In the genomic region with DNA sequence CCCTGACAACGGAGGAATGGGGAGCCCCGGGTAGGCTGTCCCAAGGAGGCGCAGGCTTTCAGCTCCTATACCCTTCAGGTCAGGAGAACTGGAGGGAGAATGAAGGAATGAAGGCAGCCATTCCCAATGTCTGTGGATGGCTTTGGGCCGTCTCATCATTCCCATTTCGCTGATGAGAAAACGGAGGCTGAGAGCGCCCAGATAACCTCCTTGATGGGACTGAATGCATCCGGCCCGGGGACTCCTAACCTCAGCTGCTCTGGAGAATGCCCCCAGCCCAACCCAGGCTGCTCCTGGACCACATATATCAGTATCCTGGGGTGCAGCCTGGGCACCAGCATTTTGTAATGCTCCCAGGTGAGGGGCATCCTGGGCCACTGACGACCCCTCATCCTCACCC, we compare ENCODE assay signal across 17 cellular contexts. TPM values are rescaled to one million over a fixed set of nuclear protein-coding genes. Genes with fewer than 3 reads are reported as not detected.
A peak's percentile ranks its signal among the peaks of the same experiment; 100 is the strongest.
DNase-seq lines count a peak whose midpoint lies in the region; ATAC-seq and TF ChIP-seq lines count a peak whose summit lies in the region.
"Had no signal": no experiment of that assay in that cellular context is flagged by ENCODE, and none has a peak within 500 bp of the region (broad histone marks: within the 10 kb centered on the region; RNA-seq: fewer than 3 reads in every experiment).

No MANE protein-coding gene starts in this region.

- H3K4me3 Mint-ChIP-seq in activated CD8-positive, alpha-beta memory T cell treated with anti-CD3 and anti-CD28 coated beads, Interleukin-2, amount 10 ng/mL, durations not matched to agents 7 days and 5 days = no peak overlapping the region

- H3K27me3 ChIP-seq in SK-N-SH (ENCODE audit: insufficient read depth) (no peaks in the 10 kb centered on the region), colonic mucosa (peaks cover 3% of the 10 kb centered on the region), mucosa of rectum (ENCODE audit: control insufficient read depth in 2 of 2, insufficient read depth in 2 of 2, low read length in 2 of 2) (peaks cover 7% of the 10 kb centered on the region in 2 donors), A673 (replicated peaks; ENCODE audit: insufficient read depth, low read depth, low read length, poor library complexity) (no peaks in the 10 kb centered on the region)

- DNase-seq in SK-N-SH = peak; percentile 11
- DNase-seq in colonic mucosa = no peak
- DNase-seq in activated CD8-positive, alpha-beta memory T cell treated with anti-CD3 and anti-CD28 coated beads, Interleukin-2, amount 10 ng/mL, durations not matched to agents 7 days and 5 days = no peak
- no peak for DNase-seq in A673 (ENCODE audit: low spot score)
- DNase-seq in NCI-H1694 (lab: John Stamatoyannopoulos, UW) = no peak
- DNase-seq: COR-L47, EL, HCEC 1CT, NCI-H1436, NCI-H2081, NCI-H510A treated with DMSO at 0.1 percent for 48 hours had no signal

- no peak overlapping the region for H3K27ac Mint-ChIP-seq in activated CD8-positive, alpha-beta memory T cell treated with anti-CD3 and anti-CD28 coated beads, Interleukin-2, amount 10 ng/mL, durations not matched to agents 7 days and 5 days

- no peaks in the 10 kb centered on the region for H3K79me2 ChIP-seq in SK-N-SH (ENCODE audit: insufficient read depth)

- H3K36me3 ChIP-seq in SK-N-SH (replicated peaks in 1 of 2; ENCODE audit: control insufficient read depth in 1 of 2, insufficient read depth in 2 of 2, low read length in 1 of 2) (no peaks in the 10 kb centered on the region), colonic mucosa (no peaks in the 10 kb centered on the region), mucosa of rectum (ENCODE audit: control insufficient read depth in 2 of 2, insufficient read depth in 2 of 2, low read length in 2 of 2) (no peaks in the 10 kb centered on the region), A673 (ENCODE audit: insufficient read depth, low read length, poor library complexity, severe bottlenecking) (no peaks in the 10 kb centered on the region)

- no peaks in the 10 kb centered on the region for H3K9me3 ChIP-seq in SK-N-SH
- H3K9me3 ChIP-seq in colonic mucosa = no peaks in the 10 kb centered on the region
- peaks cover 4 to 6% of the 10 kb centered on the region in 2 donors for H3K9me3 ChIP-seq in mucosa of rectum (ENCODE audit: control insufficient read depth in 2 of 2, low read length in 2 of 2)
- no peaks in the 10 kb centered on the region for H3K9me3 ChIP-seq in A673 (ENCODE audit: low read depth, low read length, poor library complexity, severe bottlenecking)

- H3K4me1 Mint-ChIP-seq in activated CD8-positive, alpha-beta memory T cell treated with anti-CD3 and anti-CD28 coated beads, Interleukin-2, amount 10 ng/mL, durations not matched to agents 7 days and 5 days = no peaks in the 10 kb centered on the region

- no TSS peak for BruUV-seq in A673 (replicated peaks; lab: Mats Ljungman, UMichigan)

- intact Hi-C loops in colonic mucosa (cut with DNase I) (no loop called here), A673 (cut with micrococcal nuclease; ENCODE audit: unreplicated experiment) (no loop called here)

- H3K9me3 Mint-ChIP-seq in activated CD8-positive, alpha-beta memory T cell treated with anti-CD3 and anti-CD28 coated beads, Interleukin-2, amount 10 ng/mL, durations not matched to agents 7 days and 5 days (ENCODE audit: low read depth) = peaks cover 4% of the 10 kb centered on the region

- no peak for TF ChIP-seq EP300 in SK-N-SH (IDR thresholded peaks at IDR 0.05; ENCODE audit: borderline replicate concordance in 1 of 2, low read depth in 1 of 2, low read length in 1 of 2)

- POLR2A ChIA-PET in SK-N-SH (lab: Yijun Ruan, JAX) = no interaction called here
- POLR2A ChIA-PET in A673 (lab: Charles Lee; ENCODE audit: low non-redundant PET) = no interaction called here

- TF ChIP-seq RAD21 in SK-N-SH (IDR thresholded peaks at IDR 0.05; ENCODE audit: low read length) = no peak

- H3K9ac ChIP-seq in SK-N-SH = no peak overlapping the region
- H3K9ac ChIP-seq in colonic mucosa (ENCODE audit: low read depth in 2 of 2, low read length in 2 of 2) = peak overlapping the region in 1 of 2 donors; percentile 35
- no peak overlapping the region for H3K9ac ChIP-seq in mucosa of rectum (ENCODE audit: low read depth in 1 of 2, low read length in 2 of 2)

- TF ChIP-seq CTCF in SK-N-SH (IDR thresholded peaks at IDR 0.05) (no peak), colonic mucosa (IDR thresholded peaks at IDR 0.05) (no peak), A673 (conservative IDR thresholded peaks at IDR 0.05; ENCODE audit: low read depth, low read length) (no peak)

- no peak overlapping the region for H3K4me2 ChIP-seq in SK-N-SH

- no peak overlapping the region for H3K4me3 ChIP-seq in SK-N-SH (ENCODE audit: low read depth in 2 of 2, low read length in 1 of 2)
- no peak overlapping the region for H3K4me3 ChIP-seq in colonic mucosa
- H3K4me3 ChIP-seq in mucosa of rectum (ENCODE audit: low read length in 2 of 2) = no peak overlapping the region
- H3K4me3 ChIP-seq in A673 (ENCODE audit: low read depth, low read length, poor library complexity, severe bottlenecking) = no peak overlapping the region
- H3K4me3 ChIP-seq: K562 had no signal

- no peaks in the 10 kb centered on the region for H3K36me3 Mint-ChIP-seq in activated CD8-positive, alpha-beta memory T cell treated with anti-CD3 and anti-CD28 coated beads, Interleukin-2, amount 10 ng/mL, durations not matched to agents 7 days and 5 days

- ATAC-seq in SK-N-SH treated with all-trans-retinoic acid at 6 μM for 48 hours = no peak
- no peak for ATAC-seq in activated CD8-positive, alpha-beta memory T cell treated with anti-CD3 and anti-CD28 coated beads, Interleukin-2, amount 10 ng/mL, durations not matched to agents 7 days and 5 days

- H3K4me1 ChIP-seq in SK-N-SH (ENCODE audit: control insufficient read depth in 1 of 2, insufficient read depth in 2 of 2, low read depth in 1 of 2, low read length in 1 of 2) (peaks cover 0 to 25% of the 10 kb centered on the region in 2 experiments; a peak in 1 of 4 replicates), colonic mucosa (no peaks in the 10 kb centered on the region), mucosa of rectum (ENCODE audit: control insufficient read depth in 2 of 2, insufficient read depth in 2 of 2, low read length in 2 of 2) (peaks cover 4 to 8% of the 10 kb centered on the region in 2 donors), A673 (ENCODE audit: insufficient read depth, low read length, poor library complexity, severe bottlenecking) (no peaks in the 10 kb centered on the region)

- 62% methylated on average over 9 of the region's 10 CpGs for WGBS in SK-N-SH (ENCODE audit: low lambda C conversion rate)

- H3K27ac ChIP-seq in SK-N-SH (ENCODE audit: low read depth in 2 of 2, low read length in 1 of 2) (no peak overlapping the region), colonic mucosa (peak overlapping the region; percentile 73), mucosa of rectum (ENCODE audit: low read depth in 2 of 2, low read length in 2 of 2) (peak overlapping the region; percentile 74 to 76), temporal lobe (ENCODE audit: low read depth, low read length) (peak overlapping the region; percentile 93), A673 (ENCODE audit: low read depth, low read length, poor library complexity, severe bottlenecking) (no peak overlapping the region)
- H3K27ac ChIP-seq: 22Rv1, C4-2B had no signal

- H4K20me1 ChIP-seq in SK-N-SH (ENCODE audit: insufficient read depth) = no peaks in the 10 kb centered on the region

- CTCF ChIA-PET in SK-N-SH (lab: Yijun Ruan, JAX) (interaction anchor here (1.0 to 1.6 kb wide), 2 partner anchors 10 to 46 kb away, joined by 4 to 6 read pairs; no protein-coding TSS in a partner anchor), A673 (lab: Charles Lee) (no interaction called here)
- CTCF ChIA-PET in activated CD8-positive, alpha-beta memory T cell treated with anti-CD3 and anti-CD28 coated beads, Interleukin-2, amount 10 ng/mL, durations not matched to agents 7 days and 5 days (lab: Charles Lee) = interaction anchor here (1.4 to 2.1 kb wide), 3 partner anchors 46 to 226 kb away, joined by 5 to 15 read pairs (median 7); no protein-coding TSS in a partner anchor

- no peaks in the 10 kb centered on the region for H3F3A ChIP-seq in SK-N-SH (replicated peaks; ENCODE audit: insufficient read depth)

- H3K9me2 ChIP-seq in SK-N-SH = no peaks in the 10 kb centered on the region

- no peaks in the 10 kb centered on the region for H3K27me3 Mint-ChIP-seq in activated CD8-positive, alpha-beta memory T cell treated with anti-CD3 and anti-CD28 coated beads, Interleukin-2, amount 10 ng/mL, durations not matched to agents 7 days and 5 days

- H2AFZ ChIP-seq in SK-N-SH (ENCODE audit: low read depth) = no peak overlapping the region

TF ChIP-seq in SK-N-SH, 30 proteins besides CTCF, POLR2A, EP300 and RAD21 (continues in another document):
- no peak for TF ChIP-seq TCF12 (IDR thresholded peaks at IDR 0.05)
- TF ChIP-seq, protein P1, sequence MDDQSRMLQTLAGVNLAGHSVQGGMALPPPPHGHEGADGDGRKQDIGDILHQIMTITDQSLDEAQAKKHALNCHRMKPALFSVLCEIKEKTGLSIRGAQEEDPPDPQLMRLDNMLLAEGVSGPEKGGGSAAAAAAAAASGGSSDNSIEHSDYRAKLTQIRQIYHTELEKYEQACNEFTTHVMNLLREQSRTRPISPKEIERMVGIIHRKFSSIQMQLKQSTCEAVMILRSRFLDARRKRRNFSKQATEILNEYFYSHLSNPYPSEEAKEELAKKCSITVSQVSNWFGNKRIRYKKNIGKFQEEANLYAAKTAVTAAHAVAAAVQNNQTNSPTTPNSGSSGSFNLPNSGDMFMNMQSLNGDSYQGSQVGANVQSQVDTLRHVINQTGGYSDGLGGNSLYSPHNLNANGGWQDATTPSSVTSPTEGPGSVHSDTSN (IDR thresholded peaks at IDR 0.05) = no peak

TF ChIP-seq in SK-N-SH treated with all-trans-retinoic acid at 6 μM for 48 hours, 23 proteins besides CTCF, POLR2A, EP300 and RAD21 (continues in another document):
- TF ChIP-seq ARNTL (CRISPR knock-in tag; IDR thresholded peaks at IDR 0.05; ENCODE audit: borderline replicate concordance, low read depth) (no peak), RARB (CRISPR knock-in tag; IDR thresholded peaks at IDR 0.05) (no peak), PPARA (CRISPR knock-in tag; IDR thresholded peaks at IDR 0.05; ENCODE audit: borderline replicate concordance) (no peak)

RNA-seq across cellular contexts. Expression of gene RNU6ATAC, which starts 52.6 kb away (rescaled TPM):
- not detected in 2 replicates for polyA plus RNA-seq in SK-N-SH (2012; rRNA removed)
- polyA plus RNA-seq in SK-N-SH (2012; cell fraction: cytosol; rRNA removed) = not detected in 2 replicates
- not detected in 2 replicates for polyA plus RNA-seq in SK-N-SH (2012; cell fraction: nucleus; rRNA removed)
- 100 to 1,000 TPM in 1 of 2 donors, 10 to 100 TPM in 1; 23.0 to 104 TPM for total RNA-seq in colonic mucosa
- under 0.01 TPM for total RNA-seq in temporal lobe
- 10 to 100 TPM in 1 of 2 experiments, not detected in 1; 46.3 TPM for total RNA-seq in activated CD8-positive, alpha-beta memory T cell treated with anti-CD3 and anti-CD28 coated beads, Interleukin-2, amount 10 ng/mL, durations not matched to agents 7 days and 5 days
- total RNA-seq in A673 (2021) = 49.1 and 96.5 TPM in 2 replicates
- polyA plus RNA-seq: K562 had no signal

Comparison
In these comparisons a context has a peak if more than half of its experiments do, and no peak if none do; other contexts are left out.
1. H3K27ac ChIP-seq: peak in colonic mucosa (single experiment), mucosa of rectum (2 of 2) and temporal lobe (single experiment); none in SK-N-SH (0 of 2) and A673 (single experiment).